1 cellular context compared by ENCODE assay signal in the genomic region with DNA sequence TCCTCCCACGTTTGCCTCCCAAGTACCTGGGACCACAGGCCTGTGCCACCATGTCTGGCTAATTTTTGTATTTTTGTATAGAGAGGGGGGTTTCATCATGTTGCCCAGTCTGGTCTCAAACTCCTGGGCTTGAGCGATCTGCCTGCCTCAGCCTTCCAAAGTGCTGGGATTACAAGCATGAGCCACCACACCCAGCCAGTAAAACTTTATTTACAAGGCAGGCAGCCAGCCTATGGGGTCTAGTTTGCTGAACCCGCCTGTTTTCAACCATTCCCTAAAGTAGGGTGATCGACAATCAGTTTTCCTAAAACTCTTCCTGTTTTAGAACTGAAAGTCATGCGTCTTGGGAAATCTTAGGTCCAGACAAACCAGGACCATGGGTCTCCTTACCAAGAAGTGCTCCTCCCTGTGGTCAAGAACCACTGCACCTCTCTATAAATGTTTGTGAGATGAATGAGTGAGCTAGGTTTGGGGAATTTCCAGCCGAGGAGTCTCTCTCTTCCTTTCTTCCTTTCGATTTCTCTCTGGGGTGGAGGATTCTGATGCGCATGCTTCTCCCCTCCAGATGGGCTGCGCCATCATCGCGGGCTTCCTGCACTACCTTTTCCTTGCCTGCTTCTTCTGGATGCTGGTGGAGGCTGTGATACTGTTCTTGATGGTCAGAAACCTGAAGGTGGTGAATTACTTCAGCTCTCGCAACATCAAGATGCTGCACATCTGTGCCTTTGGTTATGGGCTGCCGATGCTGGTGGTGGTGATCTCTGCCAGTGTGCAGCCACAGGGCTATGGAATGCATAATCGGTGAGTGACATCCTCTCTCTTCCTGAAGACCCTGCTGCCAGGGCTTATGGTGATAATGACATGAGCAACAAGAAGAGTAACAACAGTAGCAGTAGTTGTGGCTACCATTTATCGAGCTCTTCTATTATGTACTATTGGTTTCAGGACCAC.
TF ChIP-seq lines count a peak whose summit lies in the region.

No MANE protein-coding gene starts in this region.

TF ChIP-seq in GM23338, 12 proteins besides CTCF, POLR2A, EP300 and RAD21 (continued from another document):
- TF ChIP-seq, protein P1, sequence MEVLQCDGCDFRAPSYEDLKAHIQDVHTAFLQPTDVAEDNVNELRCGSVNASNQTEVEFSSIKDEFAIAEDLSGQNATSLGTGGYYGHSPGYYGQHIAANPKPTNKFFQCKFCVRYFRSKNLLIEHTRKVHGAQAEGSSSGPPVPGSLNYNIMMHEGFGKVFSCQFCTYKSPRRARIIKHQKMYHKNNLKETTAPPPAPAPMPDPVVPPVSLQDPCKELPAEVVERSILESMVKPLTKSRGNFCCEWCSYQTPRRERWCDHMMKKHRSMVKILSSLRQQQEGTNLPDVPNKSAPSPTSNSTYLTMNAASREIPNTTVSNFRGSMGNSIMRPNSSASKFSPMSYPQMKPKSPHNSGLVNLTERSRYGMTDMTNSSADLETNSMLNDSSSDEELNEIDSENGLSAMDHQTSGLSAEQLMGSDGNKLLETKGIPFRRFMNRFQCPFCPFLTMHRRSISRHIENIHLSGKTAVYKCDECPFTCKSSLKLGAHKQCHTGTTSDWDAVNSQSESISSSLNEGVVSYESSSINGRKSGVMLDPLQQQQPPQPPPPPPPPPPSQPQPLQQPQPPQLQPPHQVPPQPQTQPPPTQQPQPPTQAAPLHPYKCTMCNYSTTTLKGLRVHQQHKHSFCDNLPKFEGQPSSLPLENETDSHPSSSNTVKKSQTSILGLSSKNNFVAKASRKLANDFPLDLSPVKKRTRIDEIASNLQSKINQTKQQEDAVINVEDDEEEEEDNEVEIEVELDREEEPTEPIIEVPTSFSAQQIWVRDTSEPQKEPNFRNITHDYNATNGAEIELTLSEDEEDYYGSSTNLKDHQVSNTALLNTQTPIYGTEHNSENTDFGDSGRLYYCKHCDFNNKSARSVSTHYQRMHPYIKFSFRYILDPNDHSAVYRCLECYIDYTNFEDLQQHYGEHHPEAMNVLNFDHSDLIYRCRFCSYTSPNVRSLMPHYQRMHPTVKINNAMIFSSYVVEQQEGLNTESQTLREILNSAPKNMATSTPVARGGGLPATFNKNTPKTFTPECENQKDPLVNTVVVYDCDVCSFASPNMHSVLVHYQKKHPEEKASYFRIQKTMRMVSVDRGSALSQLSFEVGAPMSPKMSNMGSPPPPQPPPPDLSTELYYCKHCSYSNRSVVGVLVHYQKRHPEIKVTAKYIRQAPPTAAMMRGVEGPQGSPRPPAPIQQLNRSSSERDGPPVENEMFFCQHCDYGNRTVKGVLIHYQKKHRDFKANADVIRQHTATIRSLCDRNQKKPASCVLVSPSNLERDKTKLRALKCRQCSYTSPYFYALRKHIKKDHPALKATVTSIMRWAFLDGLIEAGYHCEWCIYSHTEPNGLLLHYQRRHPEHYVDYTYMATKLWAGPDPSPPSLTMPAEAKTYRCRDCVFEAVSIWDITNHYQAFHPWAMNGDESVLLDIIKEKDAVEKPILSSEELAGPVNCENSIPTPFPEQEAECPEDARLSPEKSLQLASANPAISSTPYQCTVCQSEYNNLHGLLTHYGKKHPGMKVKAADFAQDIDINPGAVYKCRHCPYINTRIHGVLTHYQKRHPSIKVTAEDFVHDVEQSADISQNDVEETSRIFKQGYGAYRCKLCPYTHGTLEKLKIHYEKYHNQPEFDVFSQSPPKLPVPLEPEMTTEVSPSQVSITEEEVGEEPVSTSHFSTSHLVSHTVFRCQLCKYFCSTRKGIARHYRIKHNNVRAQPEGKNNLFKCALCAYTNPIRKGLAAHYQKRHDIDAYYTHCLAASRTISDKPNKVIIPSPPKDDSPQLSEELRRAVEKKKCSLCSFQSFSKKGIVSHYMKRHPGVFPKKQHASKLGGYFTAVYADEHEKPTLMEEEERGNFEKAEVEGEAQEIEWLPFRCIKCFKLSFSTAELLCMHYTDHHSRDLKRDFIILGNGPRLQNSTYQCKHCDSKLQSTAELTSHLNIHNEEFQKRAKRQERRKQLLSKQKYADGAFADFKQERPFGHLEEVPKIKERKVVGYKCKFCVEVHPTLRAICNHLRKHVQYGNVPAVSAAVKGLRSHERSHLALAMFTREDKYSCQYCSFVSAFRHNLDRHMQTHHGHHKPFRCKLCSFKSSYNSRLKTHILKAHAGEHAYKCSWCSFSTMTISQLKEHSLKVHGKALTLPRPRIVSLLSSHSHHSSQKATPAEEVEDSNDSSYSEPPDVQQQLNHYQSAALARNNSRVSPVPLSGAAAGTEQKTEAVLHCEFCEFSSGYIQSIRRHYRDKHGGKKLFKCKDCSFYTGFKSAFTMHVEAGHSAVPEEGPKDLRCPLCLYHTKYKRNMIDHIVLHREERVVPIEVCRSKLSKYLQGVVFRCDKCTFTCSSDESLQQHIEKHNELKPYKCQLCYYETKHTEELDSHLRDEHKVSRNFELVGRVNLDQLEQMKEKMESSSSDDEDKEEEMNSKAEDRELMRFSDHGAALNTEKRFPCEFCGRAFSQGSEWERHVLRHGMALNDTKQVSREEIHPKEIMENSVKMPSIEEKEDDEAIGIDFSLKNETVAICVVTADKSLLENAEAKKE (CRISPR knock-in tag; IDR thresholded peaks at IDR 0.05) = no peak
- TF ChIP-seq, protein P2, sequence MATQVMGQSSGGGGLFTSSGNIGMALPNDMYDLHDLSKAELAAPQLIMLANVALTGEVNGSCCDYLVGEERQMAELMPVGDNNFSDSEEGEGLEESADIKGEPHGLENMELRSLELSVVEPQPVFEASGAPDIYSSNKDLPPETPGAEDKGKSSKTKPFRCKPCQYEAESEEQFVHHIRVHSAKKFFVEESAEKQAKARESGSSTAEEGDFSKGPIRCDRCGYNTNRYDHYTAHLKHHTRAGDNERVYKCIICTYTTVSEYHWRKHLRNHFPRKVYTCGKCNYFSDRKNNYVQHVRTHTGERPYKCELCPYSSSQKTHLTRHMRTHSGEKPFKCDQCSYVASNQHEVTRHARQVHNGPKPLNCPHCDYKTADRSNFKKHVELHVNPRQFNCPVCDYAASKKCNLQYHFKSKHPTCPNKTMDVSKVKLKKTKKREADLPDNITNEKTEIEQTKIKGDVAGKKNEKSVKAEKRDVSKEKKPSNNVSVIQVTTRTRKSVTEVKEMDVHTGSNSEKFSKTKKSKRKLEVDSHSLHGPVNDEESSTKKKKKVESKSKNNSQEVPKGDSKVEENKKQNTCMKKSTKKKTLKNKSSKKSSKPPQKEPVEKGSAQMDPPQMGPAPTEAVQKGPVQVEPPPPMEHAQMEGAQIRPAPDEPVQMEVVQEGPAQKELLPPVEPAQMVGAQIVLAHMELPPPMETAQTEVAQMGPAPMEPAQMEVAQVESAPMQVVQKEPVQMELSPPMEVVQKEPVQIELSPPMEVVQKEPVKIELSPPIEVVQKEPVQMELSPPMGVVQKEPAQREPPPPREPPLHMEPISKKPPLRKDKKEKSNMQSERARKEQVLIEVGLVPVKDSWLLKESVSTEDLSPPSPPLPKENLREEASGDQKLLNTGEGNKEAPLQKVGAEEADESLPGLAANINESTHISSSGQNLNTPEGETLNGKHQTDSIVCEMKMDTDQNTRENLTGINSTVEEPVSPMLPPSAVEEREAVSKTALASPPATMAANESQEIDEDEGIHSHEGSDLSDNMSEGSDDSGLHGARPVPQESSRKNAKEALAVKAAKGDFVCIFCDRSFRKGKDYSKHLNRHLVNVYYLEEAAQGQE (IDR thresholded peaks at IDR 0.05; ENCODE audit: unreplicated experiment) = no peak
- TF ChIP-seq EZH2phosphoT487 (IDR thresholded peaks at IDR 0.05; ENCODE audit: unreplicated experiment) (no peak), STAT1 (IDR thresholded peaks at IDR 0.05; ENCODE audit: unreplicated experiment) (no peak), ZNF331 (CRISPR knock-in tag; IDR thresholded peaks at IDR 0.05; ENCODE audit: low read depth) (no peak), ZNF114 (CRISPR knock-in tag; IDR thresholded peaks at IDR 0.05) (no peak), CREB1 (CRISPR knock-in tag; IDR thresholded peaks at IDR 0.05; ENCODE audit: low read depth) (no peak), NANOG (IDR thresholded peaks at IDR 0.05; ENCODE audit: borderline replicate concordance) (no peak), POLR2AphosphoS5 (IDR thresholded peaks at IDR 0.05; ENCODE audit: low read depth) (no peak), EZH2 (IDR thresholded peaks at IDR 0.05; ENCODE audit: low read depth, unreplicated experiment) (no peak)
